12 cellular contexts compared by ENCODE assay signal in the genomic region with DNA sequence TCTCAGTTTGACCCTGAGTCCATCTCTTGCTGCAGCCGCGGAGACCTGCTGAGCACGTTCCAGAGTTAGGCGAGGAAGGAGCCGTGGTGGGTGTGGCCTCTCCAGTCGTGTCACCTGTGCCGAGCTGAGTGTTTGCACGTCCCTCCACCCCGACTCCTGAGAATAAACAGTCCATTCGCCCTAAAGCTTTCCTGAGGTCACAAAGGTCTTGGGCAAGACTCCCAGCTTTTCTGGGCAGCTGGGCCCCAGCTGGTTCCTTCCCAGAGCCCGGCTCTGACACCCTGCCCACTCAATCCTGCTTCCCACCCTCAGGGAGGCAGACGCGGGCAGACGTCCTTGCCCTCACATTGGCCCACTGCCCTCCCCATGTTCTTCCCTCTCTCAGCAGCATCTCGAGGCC.
DNase-seq lines count a peak whose midpoint lies in the region; ATAC-seq and TF ChIP-seq lines count a peak whose summit lies in the region.
"Had no signal": no experiment of that assay in that cellular context is flagged by ENCODE, and none has a peak within 500 bp of the region (broad histone marks: within the 10 kb centered on the region; RNA-seq: fewer than 3 reads in every experiment).

No MANE protein-coding gene starts in this region.

- no peaks in the 10 kb centered on the region for H3K27me3 ChIP-seq in left lung
- H3K27me3 ChIP-seq in neuronal stem cell (ENCODE audit: control insufficient read depth in 3 of 3, insufficient read depth in 3 of 3, low read depth in 1 of 3, low read length in 3 of 3) = no peaks in the 10 kb centered on the region
- H3K27me3 ChIP-seq in H7 (ENCODE audit: control insufficient read depth, insufficient read depth, low read length) = no peaks in the 10 kb centered on the region

- intact Hi-C loops in left lung (cut with DNase I) = no loop called here

- no peak overlapping the region for H2BK15ac ChIP-seq in neuronal stem cell (ENCODE audit: low read length)

- H3K36me3 ChIP-seq in left lung (no peaks in the 10 kb centered on the region), neuronal stem cell (replicated peaks in 1 of 2; ENCODE audit: control insufficient read depth in 2 of 2, insufficient read depth in 2 of 2, low read length in 2 of 2) (no peaks in the 10 kb centered on the region), H7 (replicated peaks; ENCODE audit: control insufficient read depth, insufficient read depth, low read length) (no peaks in the 10 kb centered on the region)

- H3K4me3 ChIP-seq in left lung (no peak overlapping the region), neuronal stem cell (ENCODE audit: low read length in 2 of 2) (no peak overlapping the region), H7 (ENCODE audit: insufficient read depth, low read depth, low read length) (no peak overlapping the region)

- H2BK120ac ChIP-seq in neuronal stem cell (ENCODE audit: low read depth, low read length) = no peak overlapping the region

- no peak overlapping the region for H2AK5ac ChIP-seq in neuronal stem cell (ENCODE audit: low read depth, low read length)

- peaks cover 0 to 8% of the 10 kb centered on the region in 2 donors for H3K9me3 ChIP-seq in left lung
- peaks cover 2 to 7% of the 10 kb centered on the region in 2 donors for H3K9me3 ChIP-seq in neuronal stem cell (replicated peaks in 1 of 2; ENCODE audit: control insufficient read depth in 2 of 2, insufficient read depth in 1 of 2, low read depth in 1 of 2, low read length in 2 of 2)

- H2BK5ac ChIP-seq in neuronal stem cell (ENCODE audit: low read length) = peak overlapping the region; percentile 82

- no peaks in the 10 kb centered on the region for H3K79me1 ChIP-seq in neuronal stem cell (ENCODE audit: low read depth, low read length)

- ATAC-seq in left lung = peak; percentile 85
- ATAC-seq: CD8-positive, alpha-beta T cell; HCT116 had no signal

- H4K91ac ChIP-seq in neuronal stem cell (ENCODE audit: low read depth, low read length, poor library complexity) = no peak overlapping the region

- WGBS in neuronal stem cell (ENCODE audit: extremely low coverage in 2 of 2, insufficient read length in 2 of 2, insufficient replicate concordance in 1 of 2), 2 donors = no CpG with 5 or more reads among the region's 15 CpGs

- H4K8ac ChIP-seq in neuronal stem cell (ENCODE audit: low read depth, low read length) = no peak overlapping the region

- H3K23ac ChIP-seq in neuronal stem cell (ENCODE audit: low read depth, low read length, poor library complexity) = peak overlapping the region; percentile 3

- peak overlapping the region; percentile 15 for H3K9ac ChIP-seq in neuronal stem cell (ENCODE audit: low read depth, low read length, poor library complexity)

- no peak overlapping the region for H3K4me2 ChIP-seq in neuronal stem cell (ENCODE audit: insufficient read depth, low read length, poor library complexity, severe bottlenecking)

- H2AFZ ChIP-seq in neuronal stem cell (ENCODE audit: low read length) = no peak overlapping the region

- H3K18ac ChIP-seq in neuronal stem cell (ENCODE audit: low read length) = peak overlapping the region; percentile 42

- H3K4ac ChIP-seq in neuronal stem cell (ENCODE audit: low read length) = no peak overlapping the region

- no peak overlapping the region for H2BK12ac ChIP-seq in neuronal stem cell (ENCODE audit: low read length)

- H3K27ac ChIP-seq in left lung (no peak overlapping the region), neuronal stem cell (replicated peaks; ENCODE audit: low read length) (no peak overlapping the region)

- H3K14ac ChIP-seq in neuronal stem cell (ENCODE audit: low read length) = no peak overlapping the region

- TF ChIP-seq CTCF in left lung (IDR thresholded peaks at IDR 0.05) = no peak

- peaks cover 0 to 4% of the 10 kb centered on the region in 2 donors for H3K4me1 ChIP-seq in left lung
- no peaks in the 10 kb centered on the region for H3K4me1 ChIP-seq in neuronal stem cell (ENCODE audit: control insufficient read depth in 2 of 2, insufficient read depth in 1 of 2, low read depth in 1 of 2, low read length in 2 of 2)

- DNase-seq in RPMI7951 (ENCODE audit: low read depth) (peak; percentile 51), left lung (peak; percentile 44 to 83), neuronal stem cell (ENCODE audit: low spot score) (no peak), mucosa of gallbladder (ENCODE audit: low spot score) (no peak), retina (no peak), H7 (no peak)
- DNase-seq: CD8-positive, alpha-beta T cell; COR-L47; DMS153; DMS79 treated with DMSO at 0.1 percent for 48 hours; EL had no signal

Comparison
In these comparisons a context has a peak if more than half of its experiments do, and no peak if none do; other contexts are left out.
1. DNase-seq: peak in RPMI7951 (single experiment) and left lung (2 of 2); none in neuronal stem cell (single experiment), mucosa of gallbladder (single experiment), retina (single experiment) and H7 (single experiment).